Comparison of ENCODE assay signal across 9 cellular contexts in the genomic region with DNA sequence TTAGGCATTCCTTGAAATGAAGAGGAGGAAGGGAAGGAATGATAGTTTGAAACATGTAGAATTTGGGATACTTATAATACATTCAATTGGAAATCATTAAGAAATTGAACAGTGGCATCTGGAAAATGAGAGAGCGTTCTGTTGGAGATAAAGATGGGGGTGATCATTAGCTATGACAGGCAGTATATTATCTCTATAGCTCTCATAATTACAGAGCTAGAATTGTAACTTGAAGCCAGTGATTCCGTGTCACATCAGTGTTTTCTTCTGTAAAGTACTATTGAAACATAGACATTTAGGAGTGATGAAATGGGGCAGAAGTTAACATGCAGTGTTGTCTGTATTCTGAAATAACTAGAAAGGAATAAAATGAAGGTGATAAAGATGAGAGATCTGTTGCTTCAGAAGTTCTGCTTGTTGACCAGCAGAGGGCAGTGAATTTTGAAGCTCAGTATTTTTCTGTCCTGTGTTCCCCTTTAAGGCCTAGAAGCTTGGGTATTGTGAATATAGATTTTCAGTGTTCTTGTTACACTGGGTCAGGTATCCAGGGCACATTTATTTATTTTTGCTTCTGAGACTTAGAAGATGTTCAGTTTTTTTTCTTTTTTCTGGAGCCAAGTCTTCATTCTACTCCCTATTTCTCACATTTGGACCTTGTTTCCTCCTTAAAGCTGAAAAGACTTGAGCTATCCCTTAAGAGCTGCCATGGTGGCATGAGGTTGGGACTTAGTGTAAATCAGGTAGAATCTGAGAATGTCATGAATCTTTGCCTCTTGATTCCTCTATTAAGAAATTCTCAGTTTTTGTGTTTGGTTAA.
DNase-seq lines count a peak whose midpoint lies in the region; ATAC-seq and TF ChIP-seq lines count a peak whose summit lies in the region.
"Had no signal": no experiment of that assay in that cellular context is flagged by ENCODE, and none has a peak within 500 bp of the region (broad histone marks: within the 10 kb centered on the region; RNA-seq: fewer than 3 reads in every experiment).

No MANE protein-coding gene starts in this region.

- no peaks in the 10 kb centered on the region for H3K9me3 ChIP-seq in left ventricle myocardium inferior (replicated peaks)

- no peak for DNase-seq in activated CD4-positive, alpha-beta T cell treated with anti-CD3 and anti-CD28 coated beads for 36 hours
- no peak for DNase-seq in activated CD4-positive, alpha-beta T cell treated with anti-CD3 and anti-CD28 coated beads, Interleukin-2, amount 50 U/mL, for 48 hours
- DNase-seq in HFF-Myc (ENCODE audit: extremely low read depth, low read depth) (peak; percentile 54), NCI-H1436 treated with DMSO at 0.1 percent for 48 hours (lab: John Stamatoyannopoulos, UW) (peak; percentile 28), left ventricle myocardium inferior (no peak), retinal pigment epithelial cell (ENCODE audit: low read depth) (peak; percentile 14), lower leg skin (ENCODE audit: low spot score in 2 of 2) (no peak)

- no peaks in the 10 kb centered on the region for H3K27me3 Mint-ChIP-seq in activated CD4-positive, alpha-beta T cell treated with anti-CD3 and anti-CD28 coated beads for 36 hours
- H3K27me3 Mint-ChIP-seq: stimulated activated naive CD8-positive, alpha-beta T cell treated with anti-CD3 and anti-CD28 coated beads, Interleukin-15, Interleukin-2, amounts not matched to agents 100 ng/mL and 50 ng/mL, for 24 hours had no signal

- no peak overlapping the region for H3K4me3 Mint-ChIP-seq in activated CD4-positive, alpha-beta T cell treated with anti-CD3 and anti-CD28 coated beads for 36 hours
- H3K4me3 Mint-ChIP-seq: stimulated activated naive CD8-positive, alpha-beta T cell treated with anti-CD3 and anti-CD28 coated beads, Interleukin-15, Interleukin-2, amounts not matched to agents 100 ng/mL and 50 ng/mL, for 24 hours had no signal

- CTCF ChIA-PET in activated CD4-positive, alpha-beta T cell treated with anti-CD3 and anti-CD28 coated beads for 36 hours (lab: Charles Lee), result interaction anchor here (0.6 to 2.0 kb wide), 39 partner anchors 8 to 737 kb away, joined by 3 to 11 read pairs (median 4); no protein-coding TSS in a partner anchor

- 30 to 34% methylated on average over 2 of the region's 2 CpGs for WGBS in lower leg skin, 2 donors

- H3K4me3 ChIP-seq in HFF-Myc (replicated peaks; ENCODE audit: low read depth, low read length), result no peak overlapping the region
- H3K4me3 ChIP-seq in WI38 (ENCODE audit: low read depth, low read length), result no peak overlapping the region
- no peak overlapping the region for H3K4me3 ChIP-seq in left ventricle myocardium inferior
- H3K4me3 ChIP-seq in retinal pigment epithelial cell (ENCODE audit: low read length), result no peak overlapping the region
- H3K4me3 ChIP-seq in lower leg skin (ENCODE audit: low read depth, poor library complexity, severe bottlenecking), result no peak overlapping the region

- peaks cover 10% of the 10 kb centered on the region for H3K4me1 ChIP-seq in left ventricle myocardium inferior

- POLR2A ChIA-PET in activated CD4-positive, alpha-beta T cell treated with anti-CD3 and anti-CD28 coated beads for 36 hours (lab: Charles Lee), result interaction anchor here (0.6 kb wide), 1 partner anchor 558 kb away, joined by 4 read pairs; no protein-coding TSS in a partner anchor

- H3K27ac ChIP-seq in left ventricle myocardium inferior (replicated peaks), result no peak overlapping the region

- intact Hi-C loops in activated CD4-positive, alpha-beta T cell treated with anti-CD3 and anti-CD28 coated beads for 36 hours (cut with DNase I, micrococcal nuclease), result loop anchor here (1.0 to 5.0 kb wide), 3 partner anchors 164 to 266 kb away; a partner anchor contains a TSS
- intact Hi-C loops in left ventricle myocardium inferior (cut with micrococcal nuclease), result loop anchor here (5.0 kb wide), 1 partner anchor 269 kb away; no protein-coding TSS in a partner anchor
- intact Hi-C loops in lower leg skin (cut with DNase I; ENCODE audit: low total_unique reads), result no loop called here

- TF ChIP-seq POLR2A in lower leg skin (IDR thresholded peaks at IDR 0.05), result no peak

- H3K36me3 ChIP-seq in left ventricle myocardium inferior, result no peaks in the 10 kb centered on the region

- TF ChIP-seq CTCF in HFF-Myc (IDR thresholded peaks at IDR 0.05; ENCODE audit: low read depth, low read length, missing control alignments), result peak; percentile 64
- peak; percentile 44; the same call in 1 of the 2 replicates for TF ChIP-seq CTCF in WI38 (IDR thresholded peaks at IDR 0.05; ENCODE audit: low read depth, low read length)
- TF ChIP-seq CTCF in left ventricle myocardium inferior (IDR thresholded peaks at IDR 0.05; ENCODE audit: borderline replicate concordance), result peak; percentile 89
- TF ChIP-seq CTCF in retinal pigment epithelial cell (conservative IDR thresholded peaks at IDR 0.05; ENCODE audit: low read depth, low read length), result peak; percentile 74
- TF ChIP-seq CTCF in lower leg skin (IDR thresholded peaks at IDR 0.05), result peak in 1 of 3 donors; percentile 35

- H3K9me3 Mint-ChIP-seq in activated CD4-positive, alpha-beta T cell treated with anti-CD3 and anti-CD28 coated beads for 36 hours (ENCODE audit: low read depth), result no peaks in the 10 kb centered on the region
- H3K9me3 Mint-ChIP-seq: stimulated activated naive CD8-positive, alpha-beta T cell treated with anti-CD3 and anti-CD28 coated beads, Interleukin-15, Interleukin-2, amounts not matched to agents 100 ng/mL and 50 ng/mL, for 24 hours had no signal

- ATAC-seq in activated CD4-positive, alpha-beta T cell treated with anti-CD3 and anti-CD28 coated beads for 36 hours, result peak; percentile 58

- H3K27me3 ChIP-seq in left ventricle myocardium inferior (ENCODE audit: low read depth), result no peaks in the 10 kb centered on the region

- peaks cover 5% of the 10 kb centered on the region for H3K36me3 Mint-ChIP-seq in activated CD4-positive, alpha-beta T cell treated with anti-CD3 and anti-CD28 coated beads for 36 hours (ENCODE audit: low read depth)

- H3K27ac Mint-ChIP-seq in activated CD4-positive, alpha-beta T cell treated with anti-CD3 and anti-CD28 coated beads for 36 hours, result no peak overlapping the region
- H3K27ac Mint-ChIP-seq: stimulated activated naive CD8-positive, alpha-beta T cell treated with anti-CD3 and anti-CD28 coated beads, Interleukin-15, Interleukin-2, amounts not matched to agents 100 ng/mL and 50 ng/mL, for 24 hours had no signal

- no peaks in the 10 kb centered on the region for H3K4me1 Mint-ChIP-seq in activated CD4-positive, alpha-beta T cell treated with anti-CD3 and anti-CD28 coated beads for 36 hours

Comparison
In these comparisons a context has a peak if more than half of its experiments do, and no peak if none do; other contexts are left out.
1. DNase-seq: peak in HFF-Myc (single experiment), NCI-H1436 treated with DMSO at 0.1 percent for 48 hours (single experiment) and retinal pigment epithelial cell (single experiment); none in activated CD4-positive, alpha-beta T cell treated with anti-CD3 and anti-CD28 coated beads for 36 hours (single experiment), activated CD4-positive, alpha-beta T cell treated with anti-CD3 and anti-CD28 coated beads, Interleukin-2, amount 50 U/mL, for 48 hours (0 of 2), left ventricle myocardium inferior (single experiment) and lower leg skin (0 of 2).